Comparison of ENCODE assay signal across 9 cellular contexts in genomic region chr9:111975709-111976108, GRCh38.
DNase-seq lines count a peak whose midpoint lies in the region; FAIRE-seq and TF ChIP-seq lines count a peak whose summit lies in the region.
"Had no signal": no experiment of that assay in that cellular context is flagged by ENCODE, and none has a peak within 500 bp of the region (broad histone marks: within the 10 kb centered on the region; RNA-seq: fewer than 3 reads in every experiment).

No MANE protein-coding gene starts in this region.

- peak overlapping the region in 1 of 2 donors; percentile 21 for H3K9ac ChIP-seq in colonic mucosa (ENCODE audit: low read depth in 2 of 2, low read length in 2 of 2)

- in situ Hi-C loops in transverse colon (cut with MboI; ENCODE audit: low pct_ligation_motif_present in 1 of 4, low pct_unique_long_range_greater_than_20kb in 1 of 4, low sequenced_read_pairs in 3 of 4): no loop called here

- no peak for TF ChIP-seq EP300 in transverse colon (IDR thresholded peaks at IDR 0.05; ENCODE audit: low read depth)

- H3K9me3 ChIP-seq in colonic mucosa (no peaks in the 10 kb centered on the region), transverse colon (no peaks in the 10 kb centered on the region)
- H3K9me3 ChIP-seq: ascending aorta had no signal

- CTCF ChIA-PET in activated naive CD4-positive, alpha-beta T cell treated with anti-CD3 and anti-CD28 coated beads for 36 hours (lab: Charles Lee): interaction anchor here (1.0 to 1.3 kb wide), 2 partner anchors 99 to 149 kb away, joined by 3 to 5 read pairs; no protein-coding TSS in a partner anchor

- H3K36me3 Mint-ChIP-seq in activated naive CD4-positive, alpha-beta T cell treated with anti-CD3 and anti-CD28 coated beads for 36 hours (ENCODE audit: low read depth): no peaks in the 10 kb centered on the region
- no peaks in the 10 kb centered on the region for H3K36me3 Mint-ChIP-seq in CD14-positive monocyte

- no peak overlapping the region for H3K27ac Mint-ChIP-seq in activated naive CD4-positive, alpha-beta T cell treated with anti-CD3 and anti-CD28 coated beads for 36 hours
- no peak overlapping the region for H3K27ac Mint-ChIP-seq in CD14-positive monocyte

- no peak overlapping the region for H3K4me3 Mint-ChIP-seq in activated naive CD4-positive, alpha-beta T cell treated with anti-CD3 and anti-CD28 coated beads for 36 hours
- no peak overlapping the region for H3K4me3 Mint-ChIP-seq in CD14-positive monocyte

- FAIRE-seq in H54 (lab: Jason Lieb, UNC): no peak

- peaks cover 8% of the 10 kb centered on the region for H3K4me1 Mint-ChIP-seq in activated naive CD4-positive, alpha-beta T cell treated with anti-CD3 and anti-CD28 coated beads for 36 hours (ENCODE audit: low read depth)
- peaks cover 1% of the 10 kb centered on the region for H3K4me1 Mint-ChIP-seq in CD14-positive monocyte

- peak; percentile 55 for DNase-seq in activated naive CD4-positive, alpha-beta T cell treated with anti-CD3 and anti-CD28 coated beads for 36 hours
- no peak for DNase-seq in activated naive CD4-positive, alpha-beta T cell (lab: John Stamatoyannopoulos, UW)
- DNase-seq in NCI-H524 treated with DMSO at 0.1 percent for 48 hours (lab: John Stamatoyannopoulos, UW) (peak; percentile 66), colonic mucosa (peak; percentile 63), transverse colon (peak; percentile 67), CD14-positive monocyte (ENCODE audit: low spot score) (no peak), C1 segment of cervical spinal cord (lab: John Stamatoyannopoulos, UW) (no peak), H54 (ENCODE audit: insufficient read length, low spot score) (no peak)

- no peaks in the 10 kb centered on the region for H3K27me3 Mint-ChIP-seq in activated naive CD4-positive, alpha-beta T cell treated with anti-CD3 and anti-CD28 coated beads for 36 hours (ENCODE audit: low read depth)
- H3K27me3 Mint-ChIP-seq in CD14-positive monocyte (ENCODE audit: low read depth in 3 of 3): peaks cover 3 to 8% (median 6%) of the 10 kb centered on the region in 3 donors

- intact Hi-C loops in activated naive CD4-positive, alpha-beta T cell treated with anti-CD3 and anti-CD28 coated beads for 36 hours (cut with micrococcal nuclease): loop anchor here (1.0 to 5.0 kb wide), 4 partner anchors 99 to 377 kb away; partner anchors contain the start of gene PTGR1
- intact Hi-C loops in colonic mucosa (cut with DNase I) (loop anchor here (10.0 kb wide), 2 partner anchors 99 to 211 kb away; no protein-coding TSS in a partner anchor), transverse colon (cut with DNase I; ENCODE audit: low total_unique reads) (no loop called here), CD14-positive monocyte (cut with micrococcal nuclease) (no loop called here)

- WGBS in transverse colon (ENCODE audit: low coverage in 1 of 2), 2 donors: 50 to 58% methylated on average over 5 of the region's 5 CpGs

- H3K27me3 ChIP-seq in colonic mucosa: no peaks in the 10 kb centered on the region
- H3K27me3 ChIP-seq in transverse colon: no peaks in the 10 kb centered on the region
- H3K27me3 ChIP-seq: ascending aorta had no signal

- no peak overlapping the region for H3K27ac ChIP-seq in colonic mucosa
- H3K27ac ChIP-seq in transverse colon: no peak overlapping the region
- H3K27ac ChIP-seq: ascending aorta had no signal

- H3K9me3 Mint-ChIP-seq in activated naive CD4-positive, alpha-beta T cell treated with anti-CD3 and anti-CD28 coated beads for 36 hours: no peaks in the 10 kb centered on the region
- H3K9me3 Mint-ChIP-seq in CD14-positive monocyte: peaks cover 0 to 1% (median 0%) of the 10 kb centered on the region in 7 donors

- H3K4me3 ChIP-seq in colonic mucosa (no peak overlapping the region), transverse colon (no peak overlapping the region)
- H3K4me3 ChIP-seq: ascending aorta had no signal

- no peak for TF ChIP-seq POLR2A in transverse colon (IDR thresholded peaks at IDR 0.05)
- no peak for TF ChIP-seq POLR2A in H54 (IDR thresholded peaks at IDR 0.05; ENCODE audit: low read depth, low read length)

- no peaks in the 10 kb centered on the region for H3K4me1 ChIP-seq in colonic mucosa
- peaks cover 0 to 25% (median 4%) of the 10 kb centered on the region in 4 donors for H3K4me1 ChIP-seq in transverse colon
- H3K4me1 ChIP-seq: ascending aorta had no signal

- TF ChIP-seq CTCF in colonic mucosa (IDR thresholded peaks at IDR 0.05): no peak
- peak in 3 of 5 experiments; percentile 12 to 32 (median 19) for TF ChIP-seq CTCF in transverse colon (IDR thresholded peaks at IDR 0.05)
- TF ChIP-seq CTCF in CD14-positive monocyte (IDR thresholded peaks at IDR 0.05): no peak

- H3K36me3 ChIP-seq in colonic mucosa: no peaks in the 10 kb centered on the region
- no peaks in the 10 kb centered on the region for H3K36me3 ChIP-seq in transverse colon
- H3K36me3 ChIP-seq: ascending aorta had no signal

Comparison
In these comparisons a context has a peak if more than half of its experiments do, and no peak if none do; other contexts are left out.
1. DNase-seq: peak in activated naive CD4-positive, alpha-beta T cell treated with anti-CD3 and anti-CD28 coated beads for 36 hours (single experiment), NCI-H524 treated with DMSO at 0.1 percent for 48 hours (single experiment), colonic mucosa (single experiment) and transverse colon (single experiment); none in activated naive CD4-positive, alpha-beta T cell (0 of 4), CD14-positive monocyte (single experiment), C1 segment of cervical spinal cord (0 of 14) and H54 (single experiment).
2. CTCF ChIP-seq: peak in transverse colon (3 of 5); none in colonic mucosa (single experiment) and CD14-positive monocyte (single experiment).
3. intact Hi-C loops: an anchor here in activated naive CD4-positive, alpha-beta T cell treated with anti-CD3 and anti-CD28 coated beads for 36 hours (1.0 to 5.0 kb wide) and colonic mucosa (10.0 kb wide); none called in transverse colon and CD14-positive monocyte.